1 cellular context compared by ENCODE assay signal in genomic region chr1:117036018-117036421, GRCh38.
A peak's percentile ranks its signal among the peaks of the same experiment; 100 is the strongest.
TF ChIP-seq lines count a peak whose summit lies in the region.

No MANE protein-coding gene starts in this region.

TF ChIP-seq in K562, 482 proteins besides CTCF, POLR2A, EP300 and RAD21 (continued from another document):
- 0 out of 2 replicates have a peak, but pooled peaks have one; percentile 16 for TF ChIP-seq MGA (IDR thresholded peaks at IDR 0.05)
- no peak for TF ChIP-seq ZNF785 (CRISPR knock-in tag; IDR thresholded peaks at IDR 0.05)
- TF ChIP-seq RAD51 (IDR thresholded peaks at IDR 0.05; ENCODE audit: borderline replicate concordance, low read depth): peak; percentile 52; the same call in 1 of the 2 replicates
- TF ChIP-seq MTA3 (IDR thresholded peaks at IDR 0.05; ENCODE audit: borderline replicate concordance): 0 out of 2 replicates have a peak, but pooled peaks have one; percentile 22
- TF ChIP-seq VEZF1 (CRISPR knock-in tag; IDR thresholded peaks at IDR 0.05): no peak
- TF ChIP-seq RCOR1 (IDR thresholded peaks at IDR 0.05; ENCODE audit: borderline replicate concordance in 1 of 2, low read depth in 2 of 2, low read length in 2 of 2): 0 out of 4 replicates have a peak, but pooled peaks of 1 of the 2 experiments have one; percentile 3
- TF ChIP-seq DACH1 (IDR thresholded peaks at IDR 0.05; ENCODE audit: partially characterized antibody): no peak
- TF ChIP-seq NRF1 (conservative IDR thresholded peaks at IDR 0.05 in 1 of 2, IDR thresholded peaks at IDR 0.05 in 1 of 2): peak; percentile 88 to 90
- no peak for TF ChIP-seq CUX1 (CRISPR knock-in tag; IDR thresholded peaks at IDR 0.05)
- no peak for TF ChIP-seq ZBTB12 (CRISPR knock-in tag; IDR thresholded peaks at IDR 0.05)
- no peak for TF ChIP-seq BMI1 (IDR thresholded peaks at IDR 0.05; ENCODE audit: low read length)
- no peak for TF ChIP-seq BHLHE40 (IDR thresholded peaks at IDR 0.05; ENCODE audit: low read length)
- peak; percentile 37; the same call in 1 of the 2 replicates for TF ChIP-seq MYC (IDR thresholded peaks at IDR 0.05; ENCODE audit: low read depth, low read length)
- TF ChIP-seq MYC (CRISPR knock-in tag; IDR thresholded peaks at IDR 0.05; ENCODE audit: borderline replicate concordance, low read depth): no peak
- TF ChIP-seq MCM2 (IDR thresholded peaks at IDR 0.05; ENCODE audit: low read depth): no peak
- no peak for TF ChIP-seq JUND (IDR thresholded peaks at IDR 0.05; ENCODE audit: borderline replicate concordance, low read depth, low read length)
- TF ChIP-seq JUND (tag; IDR thresholded peaks at IDR 0.05; ENCODE audit: borderline replicate concordance, low read depth, low read length): peak; percentile 32; the same call in 1 of the 3 replicates
- TF ChIP-seq ARID4B (CRISPR knock-in tag; IDR thresholded peaks at IDR 0.05): no peak
